18 cellular contexts compared by ENCODE assay signal in genomic region chr3:31389939-31390338, GRCh38.
DNase-seq lines count a peak whose midpoint lies in the region; ATAC-seq, FAIRE-seq and TF ChIP-seq lines count a peak whose summit lies in the region.
"Had no signal": no experiment of that assay in that cellular context is flagged by ENCODE, and none has a peak within 500 bp of the region (broad histone marks: within the 10 kb centered on the region; RNA-seq: fewer than 3 reads in every experiment).

No MANE protein-coding gene starts in this region.

- no peak for TF ChIP-seq RAD21 in GM12878 (IDR thresholded peaks at IDR 0.05; ENCODE audit: insufficient read depth, low read depth, low read length)

- in situ Hi-C loops in GM12878 (cut with MboI) = no loop called here

- no peaks in the 10 kb centered on the region for H4K20me1 ChIP-seq in GM23338 (replicated peaks; ENCODE audit: insufficient read depth)
- H4K20me1 ChIP-seq in Loucy (ENCODE audit: insufficient read depth, low read length, poor library complexity, severe bottlenecking) = no peaks in the 10 kb centered on the region
- no peaks in the 10 kb centered on the region for H4K20me1 ChIP-seq in GM12878 (ENCODE audit: control insufficient read depth, insufficient read depth)

- FAIRE-seq in GM12878 (lab: Jason Lieb, UNC) = no peak
- FAIRE-seq: GM19239, H54 had no signal

- H3K4me1 ChIP-seq in GM23338 (ENCODE audit: insufficient read depth) = peaks cover 18% of the 10 kb centered on the region
- H3K4me1 ChIP-seq in Loucy (ENCODE audit: insufficient read depth, low read length, poor library complexity, severe bottlenecking) = peaks cover 19% of the 10 kb centered on the region
- H3K4me1 ChIP-seq in GM12878 (ENCODE audit: control insufficient read depth, insufficient read depth, low read length) = peaks cover 34% of the 10 kb centered on the region
- H3K4me1 ChIP-seq: HAP-1 had no signal

- H3K79me2 ChIP-seq in GM23338 (replicated peaks; ENCODE audit: insufficient read depth) (no peaks in the 10 kb centered on the region), Loucy (ENCODE audit: insufficient read depth, low read length) (no peaks in the 10 kb centered on the region), GM12878 (ENCODE audit: control insufficient read depth, insufficient read depth, low read length) (no peaks in the 10 kb centered on the region)

- H2AFZ ChIP-seq in GM23338 = peak overlapping the region; percentile 9; the same call in 1 of the 2 replicates
- peak overlapping the region; percentile 44 for H2AFZ ChIP-seq in Loucy (ENCODE audit: low read length)
- peak overlapping the region; percentile 39; the same call in 1 of the 2 replicates for H2AFZ ChIP-seq in GM12878 (ENCODE audit: control insufficient read depth, low read depth, low read length)

- no peak overlapping the region for H3K4me2 ChIP-seq in GM23338
- H3K4me2 ChIP-seq in Loucy (ENCODE audit: low read depth, low read length, poor library complexity, severe bottlenecking) = peak overlapping the region; percentile 22
- no peak overlapping the region; the same call in 1 of the 2 replicates for H3K4me2 ChIP-seq in GM12878 (ENCODE audit: control insufficient read depth, insufficient read depth)

- 0 out of 2 replicates have a peak, but pooled peaks cover 5% of the 10 kb centered on the region for H3K9me2 ChIP-seq in GM23338 (ENCODE audit: insufficient read depth)
- H3K9me2 ChIP-seq in Loucy (replicated peaks; ENCODE audit: low read depth, low read length) = no peaks in the 10 kb centered on the region

- TF ChIP-seq POLR2A in GM12878 (IDR thresholded peaks at IDR 0.05; ENCODE audit: low read depth, low read length) = no peak

- RAD21 ChIA-PET in GM12878 (lab: Charles Lee; ENCODE audit: unreplicated experiment) = interaction anchor here (0.8 to 3.4 kb wide), 5 partner anchors 72 to 311 kb away, joined by 3 to 15 read pairs (median 3); no protein-coding TSS in a partner anchor

- H3K27me3 Mint-ChIP-seq in GM23338 (ENCODE audit: insufficient read depth, low read depth, poor library complexity) = peaks cover 11% of the 10 kb centered on the region
- H3K27me3 Mint-ChIP-seq in nephron progenitor cell (ENCODE audit: low read depth, poor library complexity) = peaks cover 7% of the 10 kb centered on the region
- H3K27me3 Mint-ChIP-seq: CD4-positive, alpha-beta memory T cell had no signal

- no peak overlapping the region for H3K4me3 Mint-ChIP-seq in GM23338
- no peak overlapping the region for H3K4me3 Mint-ChIP-seq in nephron progenitor cell
- H3K4me3 Mint-ChIP-seq: CD4-positive, alpha-beta memory T cell had no signal

- TF ChIP-seq EP300 in GM12878 (IDR thresholded peaks at IDR 0.05; ENCODE audit: borderline replicate concordance in 1 of 2, control insufficient read depth in 1 of 2, low read depth in 2 of 2, low read length in 2 of 2) = no peak

- no peaks in the 10 kb centered on the region for H3K36me3 ChIP-seq in GM23338 (ENCODE audit: insufficient read depth)
- H3K36me3 ChIP-seq in Loucy (ENCODE audit: insufficient read depth, low read length) = no peaks in the 10 kb centered on the region
- no peaks in the 10 kb centered on the region for H3K36me3 ChIP-seq in GM12878 (ENCODE audit: control insufficient read depth in 2 of 2, insufficient read depth in 2 of 2, low read length in 1 of 2)
- H3K36me3 ChIP-seq: HAP-1 had no signal

- no peaks in the 10 kb centered on the region for H3K36me3 Mint-ChIP-seq in GM23338 (ENCODE audit: low read depth)
- peaks cover 8% of the 10 kb centered on the region for H3K36me3 Mint-ChIP-seq in nephron progenitor cell (ENCODE audit: low read depth)

- H3K9me3 Mint-ChIP-seq in GM23338 (peaks cover 5% of the 10 kb centered on the region; the same call in 1 of the 3 replicates), nephron progenitor cell (peaks cover 20% of the 10 kb centered on the region)

- peaks cover 16% of the 10 kb centered on the region; the same call in 1 of the 2 replicates for H3K9me3 ChIP-seq in Loucy (ENCODE audit: insufficient read depth, low read depth, low read length)
- H3K9me3 ChIP-seq in GM12878 (replicated peaks; ENCODE audit: control insufficient read depth, insufficient read depth, low read length) = no peaks in the 10 kb centered on the region; the same call in 2 of the 3 replicates
- H3K9me3 ChIP-seq: HAP-1 had no signal

- no peak for DNase-seq in GM23338 (ENCODE audit: low spot score)
- no peak for DNase-seq in GM12878 (ENCODE audit: low read depth, low spot score)
- no peak for DNase-seq in nephron progenitor cell
- no peak for DNase-seq in NCI-H510A treated with DMSO at 0.1 percent for 48 hours (lab: John Stamatoyannopoulos, UW)
- DNase-seq in midbrain (lab: John Stamatoyannopoulos, UW) = no peak
- DNase-seq: C1 segment of cervical spinal cord; Calu3; CD4-positive, alpha-beta memory T cell; COR-L47; DMS53; DMS79 treated with DMSO at 0.1 percent for 48 hours; GF-D8; GOT3 had no signal

- 22% methylated on average over 1 of the region's 1 CpG for WGBS in GM12878 (ENCODE audit: insufficient coverage, insufficient replicate concordance, low lambda C conversion rate, missing lambda C conversion rate)

- H3K9ac ChIP-seq in Loucy (ENCODE audit: low read depth, low read length, poor library complexity, severe bottlenecking) (peak overlapping the region; percentile 3), GM12878 (ENCODE audit: control insufficient read depth, insufficient read depth, low read length) (no peak overlapping the region)

- H3F3A ChIP-seq in GM23338 (replicated peaks; ENCODE audit: low read depth) (no peaks in the 10 kb centered on the region), Loucy (ENCODE audit: low read depth) (no peaks in the 10 kb centered on the region; the same call in 1 of the 2 replicates)

- H3K4me1 Mint-ChIP-seq in GM23338 (peaks cover 21% of the 10 kb centered on the region), nephron progenitor cell (peaks cover 28% of the 10 kb centered on the region)

- intact Hi-C loops in GM12878 (cut with micrococcal nuclease; ENCODE audit: unreplicated experiment) = loop anchor here (5.0 kb wide), 1 partner anchor 143 kb away; no protein-coding TSS in a partner anchor

- TF ChIP-seq CTCF in GM23338 (conservative IDR thresholded peaks at IDR 0.05; ENCODE audit: low read depth in 2 of 2) = no peak
- TF ChIP-seq CTCF in Loucy (conservative IDR thresholded peaks at IDR 0.05; ENCODE audit: low read length) = no peak
- TF ChIP-seq CTCF in GM12878 (IDR thresholded peaks at IDR 0.05 in 2 of 3, conservative IDR thresholded peaks at IDR 0.05 in 1 of 3; ENCODE audit: control insufficient read depth in 2 of 3, extremely low read depth in 1 of 3, insufficient read depth in 1 of 3, low read depth in 3 of 3, low read length in 3 of 3) = no peak
- TF ChIP-seq CTCF in nephron progenitor cell (IDR thresholded peaks at IDR 0.05) = no peak

- CTCF ChIA-PET in GM12878 (lab: Yijun Ruan, JAX) = interaction anchor here (1.1 to 4.4 kb wide), 6 partner anchors 12 to 462 kb away, joined by 3 to 26 read pairs (median 4); no protein-coding TSS in a partner anchor

- ATAC-seq in GM23338 (no peak), GM12878 (no peak), HG03108 (IDR thresholded peaks at IDR 0.05; ENCODE audit: unreplicated experiment) (no peak)

- no peaks in the 10 kb centered on the region for H3K27me3 ChIP-seq in GM23338 (ENCODE audit: insufficient read depth)
- no peaks in the 10 kb centered on the region for H3K27me3 ChIP-seq in Loucy (ENCODE audit: insufficient read depth, low read length, poor library complexity, severe bottlenecking)
- no peaks in the 10 kb centered on the region for H3K27me3 ChIP-seq in GM12878 (replicated peaks in 1 of 2; ENCODE audit: control insufficient read depth in 2 of 2, insufficient read depth in 2 of 2, low read length in 1 of 2)

- POLR2A ChIA-PET in GM12878 (lab: Charles Lee) = interaction anchor here (1.1 to 1.3 kb wide), 2 partner anchors 12 to 49 kb away, joined by 3 to 5 read pairs; no protein-coding TSS in a partner anchor

- SMC1A ChIA-PET in GM12878 (lab: Charles Lee; ENCODE audit: uncharacterized antibody, unreplicated experiment) = interaction anchor here (0.8 to 3.0 kb wide), 10 partner anchors 9 to 147 kb away, joined by 3 to 11 read pairs (median 6); no protein-coding TSS in a partner anchor

- no peak overlapping the region for H3K27ac Mint-ChIP-seq in GM23338
- peak overlapping the region; percentile 59 for H3K27ac Mint-ChIP-seq in nephron progenitor cell

- H3K27ac ChIP-seq in GM23338 (ENCODE audit: low read depth) = no peak overlapping the region
- H3K27ac ChIP-seq in GM12878 (ENCODE audit: control insufficient read depth, insufficient read depth) = peak overlapping the region; percentile 28; the same call in 1 of the 2 replicates

- no peak overlapping the region for H3K4me3 ChIP-seq in GM23338
- no peak overlapping the region for H3K4me3 ChIP-seq in Loucy (ENCODE audit: low read length, poor library complexity, severe bottlenecking)
- no peak overlapping the region for H3K4me3 ChIP-seq in GM12878
- H3K4me3 ChIP-seq: HAP-1 had no signal

- BruUV-seq in GM12878 (replicated peaks; lab: Mats Ljungman, UMichigan) = no TSS peak

TF ChIP-seq in GM12878, 131 proteins besides CTCF, POLR2A, EP300 and RAD21 (continues in another document):
- no peak for TF ChIP-seq GABPA (IDR thresholded peaks at IDR 0.05; ENCODE audit: low read depth)
- no peak for TF ChIP-seq EED (IDR thresholded peaks at IDR 0.05; ENCODE audit: low read depth)
- TF ChIP-seq ZBTB11 (CRISPR knock-in tag; IDR thresholded peaks at IDR 0.05) = no peak
- TF ChIP-seq JUNB (IDR thresholded peaks at IDR 0.05) = no peak
- no peak for TF ChIP-seq POLR2AphosphoS5 (IDR thresholded peaks at IDR 0.05; ENCODE audit: low read length)
- TF ChIP-seq RAD51 (IDR thresholded peaks at IDR 0.05) = no peak
